In the genomic region with DNA sequence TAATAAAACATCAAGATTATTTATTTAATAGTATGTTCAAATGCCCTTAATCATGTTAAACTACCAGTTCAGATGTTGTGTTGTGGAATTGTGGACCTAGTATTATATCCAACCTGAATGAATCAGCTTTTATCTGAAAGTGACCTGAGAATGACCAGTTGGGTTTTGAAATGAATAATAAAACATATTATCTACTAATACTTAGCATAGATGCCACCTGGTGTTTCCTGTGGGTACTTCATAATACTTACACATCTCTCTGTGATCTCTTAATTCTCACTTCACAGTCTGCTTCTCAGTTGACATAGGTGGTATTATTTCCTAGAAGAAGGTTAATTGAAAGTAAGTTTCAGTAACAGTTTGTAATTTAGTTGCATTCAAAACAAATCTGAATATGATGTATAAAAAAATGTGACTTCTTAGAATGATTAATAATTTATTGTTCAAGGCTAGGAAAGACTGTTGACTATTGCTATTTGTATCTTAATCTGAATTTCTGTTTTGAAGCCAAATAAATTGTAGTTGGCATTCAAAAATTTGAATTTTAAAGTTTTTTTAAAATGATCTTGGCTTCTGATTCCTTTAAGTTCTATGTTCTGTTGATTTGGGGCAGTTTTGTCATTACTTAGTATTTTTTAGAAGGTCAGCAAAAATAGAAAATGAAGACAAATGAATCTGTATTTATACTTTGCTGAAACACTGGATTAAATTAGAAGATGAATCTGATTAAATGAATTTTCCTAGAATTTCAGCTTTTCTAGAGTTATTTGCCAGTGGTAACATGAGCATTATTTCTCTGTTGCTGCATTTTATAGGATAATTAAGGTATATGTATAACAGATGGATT, we compare ENCODE assay signal across 8 cellular contexts. TPM values are rescaled to one million over a fixed set of nuclear protein-coding genes. Genes with fewer than 3 reads are reported as not detected.
DNase-seq lines count a peak whose midpoint lies in the region; ATAC-seq and TF ChIP-seq lines count a peak whose summit lies in the region.

No MANE protein-coding gene starts in this region.

- DNase-seq in DMS 273 (lab: John Stamatoyannopoulos, UW; ENCODE audit: unreplicated experiment) (peak; percentile 77), DMS 273 treated with DMSO at 0.1 percent for 48 hours (lab: John Stamatoyannopoulos, UW) (no peak), OCI-LY7 (ENCODE audit: low spot score) (peak; percentile 67), dermis microvascular lymphatic vessel endothelial cell (ENCODE audit: low read depth in 2 of 2) (peak; percentile 65 to 79), natural killer cell (no peak)
- no peak for DNase-seq in activated CD4-positive, CD25-positive, alpha-beta regulatory T cell treated with anti-CD3 and anti-CD28 coated beads, Interleukin-2, amount 50 U/mL, for 72 hours

- H3K9me2 ChIP-seq in OCI-LY7 (ENCODE audit: insufficient read depth, low read length) = no peaks in the 10 kb centered on the region

- no peaks in the 10 kb centered on the region for H3K36me3 Mint-ChIP-seq in natural killer cell

- intact Hi-C loops in OCI-LY7 (cut with micrococcal nuclease; ENCODE audit: unreplicated experiment) = loop anchor here (2.0 to 5.0 kb wide), 2 partner anchors 47 to 129 kb away; partner anchors contain the start of gene KIF2A
- intact Hi-C loops in natural killer cell (cut with micrococcal nuclease) = loop anchor here (1.0 to 5.0 kb wide), 2 partner anchors 67 to 129 kb away; no protein-coding TSS in a partner anchor

- no peaks in the 10 kb centered on the region for H3K9me3 ChIP-seq in OCI-LY7 (ENCODE audit: low read length)

- peak overlapping the region; percentile 27 to 57 for H3K27ac Mint-ChIP-seq in natural killer cell

- peak; percentile 86 for TF ChIP-seq CTCF in OCI-LY7 (conservative IDR thresholded peaks at IDR 0.05; ENCODE audit: low read length)
- peak; percentile 78 for TF ChIP-seq CTCF in natural killer cell (IDR thresholded peaks at IDR 0.05)

- no peak overlapping the region for H3K4me2 ChIP-seq in OCI-LY7 (ENCODE audit: low read length)

- no peaks in the 10 kb centered on the region for H3K9me3 Mint-ChIP-seq in natural killer cell

- H3K4me1 ChIP-seq in OCI-LY7 (ENCODE audit: insufficient read depth, low read length, poor library complexity, severe bottlenecking) = no peaks in the 10 kb centered on the region

- ATAC-seq in GM19035 (IDR thresholded peaks at IDR 0.05; ENCODE audit: unreplicated experiment) (peak; percentile 93), HG03159 (IDR thresholded peaks at IDR 0.05; ENCODE audit: unreplicated experiment) (peak; percentile 92), natural killer cell (peak; percentile 62 to 85 (median 73))

- no TSS peak for BruUV-seq in OCI-LY7 (replicated peaks; lab: Mats Ljungman, UMichigan)

- H3K4me3 Mint-ChIP-seq in natural killer cell = no peak overlapping the region

- no peaks in the 10 kb centered on the region for H3K79me2 ChIP-seq in OCI-LY7 (ENCODE audit: insufficient read depth, low read depth, low read length)

- H3K36me3 ChIP-seq in OCI-LY7 (ENCODE audit: insufficient read depth, low read length) = peaks cover 93% of the 10 kb centered on the region

- no peak overlapping the region for H3K4me3 ChIP-seq in OCI-LY7 (ENCODE audit: low read depth, low read length, poor library complexity, severe bottlenecking)

- POLR2A ChIA-PET in OCI-LY7 (lab: Charles Lee) = no interaction called here

- no peak overlapping the region for H3K27ac ChIP-seq in OCI-LY7 (ENCODE audit: low read depth, low read length, poor library complexity, severe bottlenecking)

- H4K20me1 ChIP-seq in OCI-LY7 (ENCODE audit: insufficient read depth, low read length) = 0 out of 2 replicates have a peak, but pooled peaks cover 5% of the 10 kb centered on the region

- H3K27me3 Mint-ChIP-seq in natural killer cell (ENCODE audit: low read depth in 2 of 2) = no peaks in the 10 kb centered on the region

- H3K4me1 Mint-ChIP-seq in natural killer cell = no peaks in the 10 kb centered on the region

- no peak overlapping the region for H2AFZ ChIP-seq in OCI-LY7 (ENCODE audit: low read length)

- CTCF ChIA-PET in OCI-LY7 (lab: Charles Lee; ENCODE audit: unreplicated experiment) = no interaction called here

RNA-seq across cellular contexts. Expression of gene KIF2A, which starts 48.2 kb away (rescaled TPM):
- total RNA-seq in OCI-LY7 (2014; rRNA removed; shearing (Covaris generic)) = 50.3 and 56.9 TPM in 2 replicates
- total RNA-seq in OCI-LY7 (2022) (90.7 and 112 TPM in 2 replicates), dermis microvascular lymphatic vessel endothelial cell (65.1 and 67.0 TPM in 2 replicates), natural killer cell (10 to 100 TPM; 80.4 to 95.2 (median 80.6) TPM)

RNA-seq across cellular contexts. Expression of gene DIMT1, which starts 49.5 kb away (rescaled TPM):
- total RNA-seq in OCI-LY7 (2014; rRNA removed; shearing (Covaris generic)) = 19.6 and 46.4 TPM in 2 replicates
- total RNA-seq in OCI-LY7 (2022) (27.8 and 30.1 TPM in 2 replicates), dermis microvascular lymphatic vessel endothelial cell (42.7 and 55.1 TPM in 2 replicates), natural killer cell (10 to 100 TPM in 2 of 3 donors, 1 to 10 TPM in 1; 8.9 to 10.9 (median 10.1) TPM)

RNA-seq across cellular contexts. Expression of gene IPO11, which starts 58.3 kb away (rescaled TPM):
- total RNA-seq in OCI-LY7 (2014; rRNA removed; shearing (Covaris generic)) = 26.1 and 27.7 TPM in 2 replicates
- 44.6 and 59.9 TPM in 2 replicates for total RNA-seq in OCI-LY7 (2022)
- total RNA-seq in dermis microvascular lymphatic vessel endothelial cell = 90.1 and 98.2 TPM in 2 replicates
- total RNA-seq in natural killer cell = 10 to 100 TPM; 16.6 to 31.4 (median 30.7) TPM

Comparison
In these comparisons a context has a peak if more than half of its experiments do, and no peak if none do; other contexts are left out.
1. DNase-seq: peak in DMS 273 (single experiment), OCI-LY7 (single experiment) and dermis microvascular lymphatic vessel endothelial cell (2 of 2); none in DMS 273 treated with DMSO at 0.1 percent for 48 hours (single experiment), natural killer cell (single experiment) and activated CD4-positive, CD25-positive, alpha-beta regulatory T cell treated with anti-CD3 and anti-CD28 coated beads, Interleukin-2, amount 50 U/mL, for 72 hours (single experiment).
2. Peak in every context shown above with its lines, with median percentiles within 50 percentile points of each other: ATAC-seq.